Comparison of ENCODE assay signal across 9 cellular contexts in the genomic region with DNA sequence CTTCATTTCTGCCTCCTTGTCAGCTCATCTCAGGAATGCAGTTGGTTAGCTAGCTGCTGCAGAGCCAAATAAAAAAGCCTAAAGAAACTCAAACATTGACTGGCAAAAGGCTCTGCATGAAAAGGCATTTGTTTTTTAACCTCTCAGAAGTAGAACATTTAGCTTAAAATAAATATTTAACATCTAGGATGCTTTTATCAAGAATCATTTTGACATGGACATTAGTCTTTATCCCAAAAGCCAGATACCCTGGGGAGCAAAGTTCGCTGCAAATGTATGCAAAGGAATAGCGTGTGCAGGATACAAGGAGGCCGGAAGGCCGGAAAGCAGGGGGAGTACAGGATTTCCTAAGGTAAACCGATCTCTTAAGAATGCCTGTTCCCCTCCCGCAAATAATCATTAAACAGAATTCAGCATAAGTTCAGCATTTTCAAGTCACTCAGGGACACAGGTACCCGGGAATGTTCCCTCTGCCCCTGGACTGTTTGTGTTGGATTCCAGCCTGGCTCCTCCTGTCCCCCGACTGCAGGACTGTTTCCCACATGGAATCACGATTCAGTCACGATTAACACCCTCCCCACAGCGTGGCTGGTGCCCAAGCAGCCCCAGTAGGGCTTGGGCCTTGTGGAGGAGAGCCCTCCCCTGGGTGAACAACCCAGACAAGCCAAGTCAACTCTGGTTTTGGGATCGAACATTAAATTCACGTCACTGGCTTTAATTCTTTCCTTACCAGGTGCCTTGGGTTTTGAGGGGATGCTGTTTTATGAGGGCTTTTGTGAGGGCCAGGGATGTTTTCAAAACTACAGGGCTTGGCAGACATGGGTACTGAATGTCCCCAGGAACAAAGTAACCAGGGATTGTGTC.
A peak's percentile ranks its signal among the peaks of the same experiment; 100 is the strongest.
DNase-seq lines count a peak whose midpoint lies in the region; ATAC-seq and TF ChIP-seq lines count a peak whose summit lies in the region.
"Had no signal": no experiment of that assay in that cellular context is flagged by ENCODE, and none has a peak within 500 bp of the region (broad histone marks: within the 10 kb centered on the region; RNA-seq: fewer than 3 reads in every experiment).

No MANE protein-coding gene starts in this region.

- no TSS peak for BruUV-seq in HCT116 (replicated peaks; lab: Mats Ljungman, UMichigan)

- WGBS in adrenal gland, 4 donors, result 53 to 71% (median 67%) methylated on average over 13 of the region's 13 CpGs
- WGBS in ovary, 3 donors, result 22 to 32% (median 24%) methylated on average over 13 of the region's 13 CpGs

- H3K4me2 ChIP-seq in HCT116 (ENCODE audit: low read length), result peak overlapping the region; percentile 86

- RAD21 ChIA-PET in HCT116 (lab: Charles Lee; ENCODE audit: low non-redundant PET in 1 of 2, low total read pairs in 2 of 2, uncharacterized antibody in 2 of 2, unreplicated experiment in 2 of 2), result interaction anchor here in 1 of 2 experiments (1.8 kb wide), 1 partner anchor 34 kb away, joined by 5 read pairs; no protein-coding TSS in a partner anchor

- no peak for TF ChIP-seq RAD21 in HCT116 (IDR thresholded peaks at IDR 0.05; ENCODE audit: low read depth)

- no peak for TF ChIP-seq CTCF in HCT116 (IDR thresholded peaks at IDR 0.05 in 2 of 3, conservative IDR thresholded peaks at IDR 0.05 in 1 of 3; ENCODE audit: borderline replicate concordance in 1 of 3, insufficient read depth in 1 of 3, low read depth in 2 of 3, low read length in 2 of 3)
- no peak for TF ChIP-seq CTCF in adrenal gland (IDR thresholded peaks at IDR 0.05)
- TF ChIP-seq CTCF in ovary (IDR thresholded peaks at IDR 0.05), result no peak

- H3K9me2 ChIP-seq in HCT116 (ENCODE audit: insufficient read depth), result no peaks in the 10 kb centered on the region

- peak overlapping the region; percentile 87 for H3K27ac ChIP-seq in HCT116 (ENCODE audit: low read depth, low read length)
- peak overlapping the region in 3 of 5 donors; percentile 29 to 60 (median 53) for H3K27ac ChIP-seq in adrenal gland
- H3K27ac ChIP-seq in ovary, result peak overlapping the region in 1 of 2 donors; percentile 4

- intact Hi-C loops in HCT116 (cut with micrococcal nuclease), result loop anchor here (5.0 kb wide), 1 partner anchor 52 kb away; no protein-coding TSS in a partner anchor
- intact Hi-C loops in adrenal gland (cut with DNase I), result no loop called here
- intact Hi-C loops in left ventricle myocardium superior (cut with micrococcal nuclease), result no loop called here
- intact Hi-C loops in ovary (cut with DNase I), result loop anchor here in 1 of 4 donors (1.0 kb wide), 1 partner anchor 25 kb away; no protein-coding TSS in a partner anchor

- no peak for TF ChIP-seq EP300 in ovary (IDR thresholded peaks at IDR 0.05)

- no peaks in the 10 kb centered on the region for H4K20me1 ChIP-seq in HCT116 (ENCODE audit: insufficient read depth)

- peaks cover 45 to 75% of the 10 kb centered on the region in 2 experiments for H3K4me1 ChIP-seq in HCT116 (ENCODE audit: control insufficient read depth in 1 of 2, insufficient read depth in 2 of 2, low read length in 2 of 2)
- H3K4me1 ChIP-seq in adrenal gland (replicated peaks in 1 of 2), result peaks cover 4 to 31% of the 10 kb centered on the region in 2 donors
- H3K4me1 ChIP-seq in ovary (ENCODE audit: insufficient read depth), result peaks cover 10% of the 10 kb centered on the region

- H3K9me3 ChIP-seq in HCT116 (ENCODE audit: control insufficient read depth in 1 of 2, insufficient read depth in 1 of 2, low read depth in 1 of 2, low read length in 2 of 2), result no peaks in the 10 kb centered on the region
- H3K9me3 ChIP-seq in adrenal gland (replicated peaks in 1 of 3), result no peaks in the 10 kb centered on the region
- H3K9me3 ChIP-seq in ovary, result no peaks in the 10 kb centered on the region

- H3K27me3 ChIP-seq in HCT116 (ENCODE audit: insufficient read depth, low read length) (no peaks in the 10 kb centered on the region), adrenal gland (no peaks in the 10 kb centered on the region), ovary (no peaks in the 10 kb centered on the region)

- DNase-seq in HCT116 (ENCODE audit: low read depth, low spot score) (no peak), adrenal gland (no peak), left ventricle myocardium superior (no peak), skeletal muscle cell (ENCODE audit: low read depth) (peak; percentile 61), retina (no peak), ovary (no peak)
- DNase-seq in stimulated activated naive CD4-positive, alpha-beta T cell treated with Interleukin-2 at 50 U/mL for 16 hours (lab: John Stamatoyannopoulos, UW), result no peak
- no peak for DNase-seq in effector CD4-positive, alpha-beta T cell
- DNase-seq: central memory CD4-positive, alpha-beta T cell had no signal

- TF ChIP-seq POLR2A in HCT116 (IDR thresholded peaks at IDR 0.05; ENCODE audit: borderline replicate concordance, extremely low read depth, insufficient read depth, insufficient read length), result no peak
- no peak for TF ChIP-seq POLR2A in adrenal gland (IDR thresholded peaks at IDR 0.05)
- TF ChIP-seq POLR2A in ovary (IDR thresholded peaks at IDR 0.05), result no peak

- H3K79me2 ChIP-seq in HCT116 (ENCODE audit: insufficient read depth, low read length), result peaks cover 11% of the 10 kb centered on the region; the same call in 1 of the 2 replicates

- H3K4me3 ChIP-seq in HCT116 (replicated peaks in 1 of 2; ENCODE audit: low read depth in 1 of 2, low read length in 2 of 2) (peak overlapping the region in 1 of 2 experiments; percentile 47; a peak in 1 of 4 replicates), adrenal gland (no peak overlapping the region), skeletal muscle cell (ENCODE audit: low read depth, low read length) (no peak overlapping the region), ovary (no peak overlapping the region)

- H2AFZ ChIP-seq in HCT116 (ENCODE audit: low read depth, low read length, poor library complexity, severe bottlenecking), result no peak overlapping the region

- H3K9ac ChIP-seq in HCT116 (ENCODE audit: low read length), result peak overlapping the region; percentile 71

- 0 out of 4 replicates have a peak, but pooled peaks cover 0 to 3% of the 10 kb centered on the region in 2 experiments for H3K36me3 ChIP-seq in HCT116 (ENCODE audit: control insufficient read depth in 1 of 2, insufficient read depth in 2 of 2, low read length in 2 of 2)
- no peaks in the 10 kb centered on the region for H3K36me3 ChIP-seq in adrenal gland (replicated peaks in 1 of 2)
- no peaks in the 10 kb centered on the region for H3K36me3 ChIP-seq in ovary

- no peak for ATAC-seq in HCT116
- ATAC-seq in left ventricle myocardium superior, result peak; percentile 15

- POLR2A ChIA-PET in HCT116 (lab: Charles Lee), result interaction anchor here (0.5 to 1.4 kb wide), 9 partner anchors 8 to 97 kb away, joined by 3 to 4 read pairs (median 3); no protein-coding TSS in a partner anchor

- CTCF ChIA-PET in HCT116 (lab: Charles Lee), result interaction anchor here (0.8 to 1.0 kb wide), 2 partner anchors 33 to 34 kb away, joined by 3 to 4 read pairs; no protein-coding TSS in a partner anchor

TF ChIP-seq in HCT116, 20 proteins besides CTCF, POLR2A, EP300 and RAD21 (continues in another document):
- TF ChIP-seq ELF1 (IDR thresholded peaks at IDR 0.05; ENCODE audit: borderline replicate concordance, low read depth), result no peak
- no peak for TF ChIP-seq EZH2 (IDR thresholded peaks at IDR 0.05)
- TF ChIP-seq, protein P1, sequence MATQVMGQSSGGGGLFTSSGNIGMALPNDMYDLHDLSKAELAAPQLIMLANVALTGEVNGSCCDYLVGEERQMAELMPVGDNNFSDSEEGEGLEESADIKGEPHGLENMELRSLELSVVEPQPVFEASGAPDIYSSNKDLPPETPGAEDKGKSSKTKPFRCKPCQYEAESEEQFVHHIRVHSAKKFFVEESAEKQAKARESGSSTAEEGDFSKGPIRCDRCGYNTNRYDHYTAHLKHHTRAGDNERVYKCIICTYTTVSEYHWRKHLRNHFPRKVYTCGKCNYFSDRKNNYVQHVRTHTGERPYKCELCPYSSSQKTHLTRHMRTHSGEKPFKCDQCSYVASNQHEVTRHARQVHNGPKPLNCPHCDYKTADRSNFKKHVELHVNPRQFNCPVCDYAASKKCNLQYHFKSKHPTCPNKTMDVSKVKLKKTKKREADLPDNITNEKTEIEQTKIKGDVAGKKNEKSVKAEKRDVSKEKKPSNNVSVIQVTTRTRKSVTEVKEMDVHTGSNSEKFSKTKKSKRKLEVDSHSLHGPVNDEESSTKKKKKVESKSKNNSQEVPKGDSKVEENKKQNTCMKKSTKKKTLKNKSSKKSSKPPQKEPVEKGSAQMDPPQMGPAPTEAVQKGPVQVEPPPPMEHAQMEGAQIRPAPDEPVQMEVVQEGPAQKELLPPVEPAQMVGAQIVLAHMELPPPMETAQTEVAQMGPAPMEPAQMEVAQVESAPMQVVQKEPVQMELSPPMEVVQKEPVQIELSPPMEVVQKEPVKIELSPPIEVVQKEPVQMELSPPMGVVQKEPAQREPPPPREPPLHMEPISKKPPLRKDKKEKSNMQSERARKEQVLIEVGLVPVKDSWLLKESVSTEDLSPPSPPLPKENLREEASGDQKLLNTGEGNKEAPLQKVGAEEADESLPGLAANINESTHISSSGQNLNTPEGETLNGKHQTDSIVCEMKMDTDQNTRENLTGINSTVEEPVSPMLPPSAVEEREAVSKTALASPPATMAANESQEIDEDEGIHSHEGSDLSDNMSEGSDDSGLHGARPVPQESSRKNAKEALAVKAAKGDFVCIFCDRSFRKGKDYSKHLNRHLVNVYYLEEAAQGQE (IDR thresholded peaks at IDR 0.05; ENCODE audit: low read depth), result no peak
- TF ChIP-seq, protein P2, sequence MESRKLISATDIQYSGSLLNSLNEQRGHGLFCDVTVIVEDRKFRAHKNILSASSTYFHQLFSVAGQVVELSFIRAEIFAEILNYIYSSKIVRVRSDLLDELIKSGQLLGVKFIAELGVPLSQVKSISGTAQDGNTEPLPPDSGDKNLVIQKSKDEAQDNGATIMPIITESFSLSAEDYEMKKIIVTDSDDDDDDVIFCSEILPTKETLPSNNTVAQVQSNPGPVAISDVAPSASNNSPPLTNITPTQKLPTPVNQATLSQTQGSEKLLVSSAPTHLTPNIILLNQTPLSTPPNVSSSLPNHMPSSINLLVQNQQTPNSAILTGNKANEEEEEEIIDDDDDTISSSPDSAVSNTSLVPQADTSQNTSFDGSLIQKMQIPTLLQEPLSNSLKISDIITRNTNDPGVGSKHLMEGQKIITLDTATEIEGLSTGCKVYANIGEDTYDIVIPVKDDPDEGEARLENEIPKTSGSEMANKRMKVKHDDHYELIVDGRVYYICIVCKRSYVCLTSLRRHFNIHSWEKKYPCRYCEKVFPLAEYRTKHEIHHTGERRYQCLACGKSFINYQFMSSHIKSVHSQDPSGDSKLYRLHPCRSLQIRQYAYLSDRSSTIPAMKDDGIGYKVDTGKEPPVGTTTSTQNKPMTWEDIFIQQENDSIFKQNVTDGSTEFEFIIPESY (IDR thresholded peaks at IDR 0.05; ENCODE audit: extremely low read depth, insufficient replicate concordance, low read length), result no peak
- TF ChIP-seq ZFX (IDR thresholded peaks at IDR 0.05), result no peak; the same call in 1 of the 2 replicates
- TF ChIP-seq, protein P3, sequence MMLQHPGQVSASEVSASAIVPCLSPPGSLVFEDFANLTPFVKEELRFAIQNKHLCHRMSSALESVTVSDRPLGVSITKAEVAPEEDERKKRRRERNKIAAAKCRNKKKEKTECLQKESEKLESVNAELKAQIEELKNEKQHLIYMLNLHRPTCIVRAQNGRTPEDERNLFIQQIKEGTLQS (IDR thresholded peaks at IDR 0.05), result no peak
